In genomic region chr17:77291591-77292386, GRCh38 we compare ENCODE assay signal across 1 cellular context.
TF ChIP-seq lines count a peak whose summit lies in the region.

No MANE protein-coding gene starts in this region.

TF ChIP-seq in K562, 482 proteins besides CTCF, POLR2A, EP300 and RAD21 (continued from another document):
- no peak for TF ChIP-seq ZNF140 (CRISPR knock-in tag; IDR thresholded peaks at IDR 0.05)
- TF ChIP-seq CHD1 (IDR thresholded peaks at IDR 0.05; ENCODE audit: low read length) = no peak
- no peak for TF ChIP-seq ZNF280A (IDR thresholded peaks at IDR 0.05; ENCODE audit: low read depth, partially characterized antibody)
- TF ChIP-seq STAT5B (CRISPR knock-in tag; IDR thresholded peaks at IDR 0.05) = no peak
